In genomic region chrX:22025751-22026150, GRCh38 we compare ENCODE assay signal across 1 cellular context.
TF ChIP-seq lines count a peak whose summit lies in the region.

No MANE protein-coding gene starts in this region.

TF ChIP-seq in HepG2, 621 proteins besides CTCF, POLR2A, EP300 and RAD21 (continued from another document and continues in another):
- no peak for TF ChIP-seq ZNF281 (CRISPR knock-in tag; IDR thresholded peaks at IDR 0.05; ENCODE audit: borderline replicate concordance)
- peak; percentile 72; the same call in 1 of the 2 replicates for TF ChIP-seq RAD51 (IDR thresholded peaks at IDR 0.05; ENCODE audit: borderline replicate concordance)
- no peak for TF ChIP-seq KIAA2018 (CRISPR knock-in tag; IDR thresholded peaks at IDR 0.05; ENCODE audit: borderline replicate concordance)
- TF ChIP-seq ZMAT3 (CRISPR knock-in tag; conservative IDR thresholded peaks at IDR 0.05), result no peak
- no peak for TF ChIP-seq SOX6 (IDR thresholded peaks at IDR 0.05)
- 0 out of 2 replicates have a peak, but pooled peaks have one; percentile 20 for TF ChIP-seq SOX6 (CRISPR knock-in tag; IDR thresholded peaks at IDR 0.05)
- TF ChIP-seq RBM39 (IDR thresholded peaks at IDR 0.05; ENCODE audit: low read depth, low read length, poor library complexity, severe bottlenecking), result no peak
- no peak for TF ChIP-seq IKZF5 (CRISPR knock-in tag; IDR thresholded peaks at IDR 0.05)
- no peak for TF ChIP-seq ZNF883 (CRISPR knock-in tag; IDR thresholded peaks at IDR 0.05; ENCODE audit: not compliant biosample characterization)
- peak; percentile 49; the same call in 1 of the 2 replicates for TF ChIP-seq GATAD2A (CRISPR knock-in tag; IDR thresholded peaks at IDR 0.05)
- TF ChIP-seq DBP (CRISPR knock-in tag; IDR thresholded peaks at IDR 0.05; ENCODE audit: not compliant biosample characterization), result no peak
- peak; percentile 60 for TF ChIP-seq TEAD3 (CRISPR knock-in tag; optimal IDR thresholded peaks at IDR 0.05; ENCODE audit: borderline replicate concordance)
- no peak for TF ChIP-seq ZNF709 (CRISPR knock-in tag; IDR thresholded peaks at IDR 0.05)
- TF ChIP-seq IRX3 (CRISPR knock-in tag; IDR thresholded peaks at IDR 0.05; ENCODE audit: borderline replicate concordance, low read depth), result no peak
- TF ChIP-seq ZMYM4 (CRISPR knock-in tag; IDR thresholded peaks at IDR 0.05), result no peak
- no peak for TF ChIP-seq DDIT3 (CRISPR knock-in tag; IDR thresholded peaks at IDR 0.05)
- no peak for TF ChIP-seq HOXA9 (CRISPR knock-in tag; IDR thresholded peaks at IDR 0.05; ENCODE audit: borderline replicate concordance)
- peak; percentile 79 for TF ChIP-seq USF2 (IDR thresholded peaks at IDR 0.05; ENCODE audit: low read depth, low read length)
- peak; percentile 76; the same call in 1 of the 2 replicates for TF ChIP-seq USF2 (CRISPR knock-in tag; IDR thresholded peaks at IDR 0.05; ENCODE audit: borderline replicate concordance)
- no peak for TF ChIP-seq ZMAT5 (CRISPR knock-in tag; IDR thresholded peaks at IDR 0.05; ENCODE audit: borderline replicate concordance, low read depth)
- no peak for TF ChIP-seq ZBTB38 (CRISPR knock-in tag; IDR thresholded peaks at IDR 0.05)
- TF ChIP-seq FOXP1 (IDR thresholded peaks at IDR 0.05), result no peak
- TF ChIP-seq FOXP1 (CRISPR knock-in tag; IDR thresholded peaks at IDR 0.05), result no peak
- no peak for TF ChIP-seq NKX3-1 (CRISPR knock-in tag; IDR thresholded peaks at IDR 0.05)
- TF ChIP-seq PBX2 (CRISPR knock-in tag; IDR thresholded peaks at IDR 0.05), result no peak
- TF ChIP-seq FOXJ3 (CRISPR knock-in tag; IDR thresholded peaks at IDR 0.05; ENCODE audit: borderline replicate concordance), result no peak
- no peak for TF ChIP-seq ELF1 (CRISPR knock-in tag; IDR thresholded peaks at IDR 0.05)
- no peak for TF ChIP-seq NAIF1 (CRISPR knock-in tag; IDR thresholded peaks at IDR 0.05; ENCODE audit: borderline replicate concordance)
- TF ChIP-seq ZBTB20 (CRISPR knock-in tag; IDR thresholded peaks at IDR 0.05; ENCODE audit: borderline replicate concordance, low read depth), result no peak
- no peak for TF ChIP-seq ZNF839 (CRISPR knock-in tag; IDR thresholded peaks at IDR 0.05; ENCODE audit: borderline replicate concordance)
- TF ChIP-seq ONECUT2 (CRISPR knock-in tag; IDR thresholded peaks at IDR 0.05), result peak; percentile 64
- TF ChIP-seq ZNF496 (CRISPR knock-in tag; IDR thresholded peaks at IDR 0.05; ENCODE audit: insufficient replicate concordance), result no peak
- TF ChIP-seq NCOA2 (CRISPR knock-in tag; IDR thresholded peaks at IDR 0.05), result 0 out of 2 replicates have a peak, but pooled peaks have one; percentile 19
- TF ChIP-seq SALL1 (CRISPR knock-in tag; IDR thresholded peaks at IDR 0.05), result 0 out of 2 replicates have a peak, but pooled peaks have one; percentile 14
- TF ChIP-seq CEBPB (IDR thresholded peaks at IDR 0.05; ENCODE audit: borderline replicate concordance, low read depth, low read length), result 0 out of 2 replicates have a peak, but pooled peaks have one; percentile 32
- no peak for TF ChIP-seq TP53 (CRISPR knock-in tag; conservative IDR thresholded peaks at IDR 0.05)
- TF ChIP-seq BATF2 (CRISPR knock-in tag; IDR thresholded peaks at IDR 0.05), result no peak
- TF ChIP-seq BORCS8-MEF2B (CRISPR knock-in tag; IDR thresholded peaks at IDR 0.05), result no peak
- TF ChIP-seq ZBED4 (CRISPR knock-in tag; IDR thresholded peaks at IDR 0.05; ENCODE audit: borderline replicate concordance), result no peak
- no peak for TF ChIP-seq TBX2 (CRISPR knock-in tag; IDR thresholded peaks at IDR 0.05; ENCODE audit: borderline replicate concordance)
